ENCODE assay signal across 1 cellular context in genomic region chr10:13417459-13418126, GRCh38.
TF ChIP-seq lines count a peak whose summit lies in the region.

No MANE protein-coding gene starts in this region.

TF ChIP-seq in K562, 482 proteins besides CTCF, POLR2A, EP300 and RAD21 (continued from another document and continues in another):
- TF ChIP-seq ZNF592 (IDR thresholded peaks at IDR 0.05), result peak; percentile 94
- TF ChIP-seq CREM (IDR thresholded peaks at IDR 0.05; ENCODE audit: low read depth), result no peak
- TF ChIP-seq ZNF696 (CRISPR knock-in tag; conservative IDR thresholded peaks at IDR 0.05), result no peak
- TF ChIP-seq TCFL5 (CRISPR knock-in tag; conservative IDR thresholded peaks at IDR 0.05), result peak; percentile 3; the same call in 1 of the 2 replicates
- TF ChIP-seq ZNF347 (CRISPR knock-in tag; IDR thresholded peaks at IDR 0.05; ENCODE audit: low read depth), result no peak
- TF ChIP-seq ZBTB11 (CRISPR knock-in tag; IDR thresholded peaks at IDR 0.05), result peak in 1 of 3 experiments; percentile 64; a peak in 1 of 6 replicates
- peak in 1 of 2 experiments; percentile 83; a peak in 2 of 4 replicates for TF ChIP-seq RCOR1 (IDR thresholded peaks at IDR 0.05; ENCODE audit: borderline replicate concordance in 1 of 2, low read depth in 2 of 2, low read length in 2 of 2)
- no peak for TF ChIP-seq ZSCAN32 (CRISPR knock-in tag; IDR thresholded peaks at IDR 0.05)
- TF ChIP-seq ZNF436 (CRISPR knock-in tag; IDR thresholded peaks at IDR 0.05), result no peak
- 0 out of 4 replicates have a peak, but pooled peaks of 1 of the 2 experiments have one; percentile 19 for TF ChIP-seq HDAC1 (IDR thresholded peaks at IDR 0.05)
- TF ChIP-seq ZNF395 (CRISPR knock-in tag; IDR thresholded peaks at IDR 0.05), result peak; percentile 73; the same call in 1 of the 2 replicates
- TF ChIP-seq ZBTB26 (CRISPR knock-in tag; IDR thresholded peaks at IDR 0.05), result 0 out of 2 replicates have a peak, but pooled peaks have one; percentile 19
- no peak for TF ChIP-seq ZBTB5 (IDR thresholded peaks at IDR 0.05)
- no peak for TF ChIP-seq COPS2 (conservative IDR thresholded peaks at IDR 0.05)
- TF ChIP-seq JUND (IDR thresholded peaks at IDR 0.05; ENCODE audit: borderline replicate concordance, low read depth, low read length), result 0 out of 2 replicates have a peak, but pooled peaks have one; percentile 6
- peak; percentile 13; the same call in 2 of the 3 replicates for TF ChIP-seq JUND (tag; IDR thresholded peaks at IDR 0.05; ENCODE audit: borderline replicate concordance, low read depth, low read length)
- TF ChIP-seq GATAD2A (IDR thresholded peaks at IDR 0.05), result no peak
- TF ChIP-seq YY1 (IDR thresholded peaks at IDR 0.05; ENCODE audit: borderline replicate concordance in 1 of 3, control insufficient read depth in 1 of 3, extremely low read depth in 1 of 3, insufficient read depth in 3 of 3, insufficient read length in 1 of 3, insufficient replicate concordance in 2 of 3, low read depth in 1 of 3, low read length in 2 of 3), result no peak
- TF ChIP-seq CXXC5 (CRISPR knock-in tag; IDR thresholded peaks at IDR 0.05), result peak; percentile 51
- TF ChIP-seq CTCFL (IDR thresholded peaks at IDR 0.05; ENCODE audit: borderline replicate concordance, insufficient read depth, low read depth, low read length, poor library complexity, severe bottlenecking), result no peak
- no peak for TF ChIP-seq ZNF318 (IDR thresholded peaks at IDR 0.05; ENCODE audit: borderline replicate concordance in 1 of 2, low read depth in 1 of 2)
- TF ChIP-seq SMAD1 (IDR thresholded peaks at IDR 0.05; ENCODE audit: low read depth, low read length, partially characterized antibody), result no peak
- no peak for TF ChIP-seq KLF10 (CRISPR knock-in tag; IDR thresholded peaks at IDR 0.05)
- no peak for TF ChIP-seq ZBTB12 (CRISPR knock-in tag; IDR thresholded peaks at IDR 0.05)
